ENCODE assay signal across 1 cellular context in genomic region chr1:23019094-23019850, GRCh38.
A peak's percentile ranks its signal among the peaks of the same experiment; 100 is the strongest.
TF ChIP-seq lines count a peak whose summit lies in the region.

TSS of gene KDM1A (plus strand) at chr1:23019468. CDS start at chr1:23019597, 129 bp downstream.

TF ChIP-seq in HCT116, 20 proteins besides CTCF, POLR2A, EP300 and RAD21 (continued from another document):
- peak; percentile 86 for TF ChIP-seq ZBTB33 (IDR thresholded peaks at IDR 0.05; ENCODE audit: extremely low read depth, insufficient replicate concordance, low read length)
- TF ChIP-seq REST (IDR thresholded peaks at IDR 0.05; ENCODE audit: low read depth), result no peak
TF ChIP-seq in HCT116: peak in this region for 14.
